In the genomic region with DNA sequence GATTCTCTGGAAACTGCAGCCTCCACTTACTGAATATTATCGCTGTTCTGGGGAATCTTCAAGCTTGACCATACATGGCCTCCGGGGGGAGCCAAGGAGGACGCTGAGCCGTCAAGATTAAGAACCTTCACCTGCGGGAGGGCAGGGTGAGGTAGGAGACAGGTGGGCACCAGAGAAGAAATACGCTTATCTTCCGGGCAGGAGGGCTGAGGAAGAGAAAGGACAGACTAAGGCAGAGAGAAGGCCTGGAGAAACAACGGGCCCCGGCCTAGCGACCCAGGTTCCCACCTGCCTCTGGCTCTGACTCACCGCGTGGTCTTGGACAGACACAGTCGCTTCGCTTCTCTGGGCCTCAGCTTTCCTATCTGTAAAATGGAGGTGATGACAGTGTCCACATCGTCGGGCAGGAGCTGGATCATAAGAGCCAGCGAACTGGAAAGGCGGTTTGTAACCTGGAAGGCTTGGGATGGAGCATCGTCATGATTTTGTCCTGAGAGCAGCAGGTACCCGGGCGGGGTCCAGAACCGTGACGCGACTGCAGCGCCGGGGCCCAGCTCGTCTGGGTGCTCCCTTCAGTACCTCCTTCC, we compare ENCODE assay signal across 8 cellular contexts. TPM values are rescaled to one million over a fixed set of nuclear protein-coding genes. Genes with fewer than 3 reads are reported as not detected.
DNase-seq lines count a peak whose midpoint lies in the region; ATAC-seq and TF ChIP-seq lines count a peak whose summit lies in the region.

No MANE protein-coding gene starts in this region.

- H3K9ac ChIP-seq in mucosa of rectum (ENCODE audit: low read depth in 1 of 2, low read length in 2 of 2) = peak overlapping the region; percentile 74 to 75

- peaks cover 31% of the 10 kb centered on the region for H3K4me1 Mint-ChIP-seq in activated B cell treated with CpG ODN at 0.5 μM for 24 hours

- H3K36me3 Mint-ChIP-seq in activated B cell treated with CpG ODN at 0.5 μM for 24 hours (ENCODE audit: low read depth) = peaks cover 67% of the 10 kb centered on the region

- H3K27me3 Mint-ChIP-seq in activated B cell treated with CpG ODN at 0.5 μM for 24 hours = no peaks in the 10 kb centered on the region

- H3K27me3 ChIP-seq in left ventricle myocardium inferior (ENCODE audit: low read depth) (no peaks in the 10 kb centered on the region), mucosa of rectum (ENCODE audit: control insufficient read depth in 2 of 2, insufficient read depth in 2 of 2, low read length in 2 of 2) (no peaks in the 10 kb centered on the region)

- no peaks in the 10 kb centered on the region for H3K9me3 Mint-ChIP-seq in activated B cell treated with CpG ODN at 0.5 μM for 24 hours

- POLR2A ChIA-PET in activated B cell treated with CpG ODN at 0.5 μM for 24 hours (lab: Charles Lee) = interaction anchor here (0.6 to 4.7 kb wide), 17 partner anchors 9 to 729 kb away, joined by 3 to 61 read pairs (median 4); partner anchors contain the start of genes DNAJB2, DNPEP, RNF25 and STK36

- DNase-seq in left ventricle myocardium inferior (no peak), cardiac septum (ENCODE audit: low spot score) (no peak), NB4 (ENCODE audit: low read depth) (peak; percentile 76), activated B cell treated with CpG ODN at 0.5 μM for 24 hours (peak; percentile 32), ecto neural progenitor cell (ENCODE audit: low spot score) (peak; percentile 64), substantia nigra (lab: John Stamatoyannopoulos, UW) (peak in 2 of 49 donors; percentile 5 to 11)

- no peak for TF ChIP-seq POLR2A in NB4 (IDR thresholded peaks at IDR 0.05; ENCODE audit: extremely low read depth, insufficient read length)

- H3K9me3 ChIP-seq in left ventricle myocardium inferior (replicated peaks) (no peaks in the 10 kb centered on the region), mucosa of rectum (ENCODE audit: control insufficient read depth in 2 of 2, low read length in 2 of 2) (no peaks in the 10 kb centered on the region)

- H3K4me3 ChIP-seq in left ventricle myocardium inferior = peak overlapping the region; percentile 98
- peak overlapping the region; percentile 87 for H3K4me3 ChIP-seq in NB4 (ENCODE audit: low read depth, low read length)
- H3K4me3 ChIP-seq in mucosa of rectum (ENCODE audit: low read length in 2 of 2) = peak overlapping the region; percentile 78 to 94

- ATAC-seq in HG02588 (IDR thresholded peaks at IDR 0.05; ENCODE audit: unreplicated experiment) = peak; percentile 31
- peak; percentile 29 for ATAC-seq in activated B cell treated with CpG ODN at 0.5 μM for 24 hours (ENCODE audit: low read depth)

- peak overlapping the region; percentile 99 for H3K4me3 Mint-ChIP-seq in activated B cell treated with CpG ODN at 0.5 μM for 24 hours

- intact Hi-C loops in left ventricle myocardium inferior (cut with micrococcal nuclease) = no loop called here
- intact Hi-C loops in cardiac septum (cut with DNase I) = loop anchor here (10.0 kb wide), 1 partner anchor 254 kb away; no protein-coding TSS in a partner anchor
- intact Hi-C loops in activated B cell treated with CpG ODN at 0.5 μM for 24 hours (cut with micrococcal nuclease) = loop anchor here (1.0 to 5.0 kb wide), 10 partner anchors 10 to 519 kb away; partner anchors contain the start of genes AAMP, CNOT9, CNPPD1 and PNKD

- H3K4me1 ChIP-seq in left ventricle myocardium inferior (peaks cover 63% of the 10 kb centered on the region), mucosa of rectum (ENCODE audit: control insufficient read depth in 2 of 2, insufficient read depth in 2 of 2, low read length in 2 of 2) (peaks cover 12 to 14% of the 10 kb centered on the region in 2 donors)

- H3K36me3 ChIP-seq in left ventricle myocardium inferior (peaks cover 56% of the 10 kb centered on the region), mucosa of rectum (ENCODE audit: control insufficient read depth in 2 of 2, insufficient read depth in 2 of 2, low read length in 2 of 2) (peaks cover 27 to 43% of the 10 kb centered on the region in 2 donors)

- H3K27ac Mint-ChIP-seq in activated B cell treated with CpG ODN at 0.5 μM for 24 hours = peak overlapping the region; percentile 93

- TF ChIP-seq CTCF in left ventricle myocardium inferior (IDR thresholded peaks at IDR 0.05; ENCODE audit: borderline replicate concordance) (no peak), NB4 (IDR thresholded peaks at IDR 0.05; ENCODE audit: low read depth, low read length) (peak; percentile 76), activated B cell treated with CpG ODN at 0.5 μM for 24 hours (IDR thresholded peaks at IDR 0.05) (no peak)

- CTCF ChIA-PET in activated B cell treated with CpG ODN at 0.5 μM for 24 hours (lab: Charles Lee) = interaction anchor here (1.0 to 3.1 kb wide), 10 partner anchors 9 to 252 kb away, joined by 3 to 27 read pairs (median 7); partner anchors contain the start of genes RNF25, STK36 and TTLL4

- H3K27ac ChIP-seq in left ventricle myocardium inferior (replicated peaks) = peak overlapping the region; percentile 89
- peak overlapping the region; percentile 71 to 75 for H3K27ac ChIP-seq in mucosa of rectum (ENCODE audit: low read depth in 2 of 2, low read length in 2 of 2)
- peak overlapping the region; percentile 68 for H3K27ac ChIP-seq in substantia nigra (ENCODE audit: low read depth, low read length, poor library complexity, severe bottlenecking)

RNA-seq across cellular contexts. Expression of gene ZNF142, which starts 0.7 kb away (rescaled TPM):
- total RNA-seq in left ventricle myocardium inferior (19.9 TPM), cardiac septum (21.3 TPM), activated B cell treated with CpG ODN at 0.5 μM for 24 hours (44.9 and 63.6 TPM in 2 replicates)

RNA-seq across cellular contexts. Expression of gene BCS1L, which starts 0.7 kb away (rescaled TPM):
- total RNA-seq in left ventricle myocardium inferior (48.6 TPM), cardiac septum (36.1 TPM), activated B cell treated with CpG ODN at 0.5 μM for 24 hours (66.9 and 75.1 TPM in 2 replicates)

RNA-seq across cellular contexts. Expression of gene RNF25, which starts 13.0 kb away (rescaled TPM):
- 14.7 TPM for total RNA-seq in left ventricle myocardium inferior
- 17.5 TPM for total RNA-seq in cardiac septum
- 29.7 and 35.1 TPM in 2 replicates for total RNA-seq in activated B cell treated with CpG ODN at 0.5 μM for 24 hours

RNA-seq across cellular contexts. Expression of gene STK36, which starts 13.1 kb away (rescaled TPM):
- 7.4 TPM for total RNA-seq in left ventricle myocardium inferior
- 9.0 TPM for total RNA-seq in cardiac septum
- total RNA-seq in activated B cell treated with CpG ODN at 0.5 μM for 24 hours = 24.2 and 29.2 TPM in 2 replicates

RNA-seq across cellular contexts. Expression of gene PLCD4, which starts 51.1 kb away (rescaled TPM):
- total RNA-seq in left ventricle myocardium inferior = 0.99 TPM
- total RNA-seq in cardiac septum = 0.67 TPM
- total RNA-seq in activated B cell treated with CpG ODN at 0.5 μM for 24 hours = 0.64 and 1.0 TPM in 2 replicates

Comparison
In these comparisons a context has a peak if more than half of its experiments do, and no peak if none do; other contexts are left out.
1. DNase-seq: peak in NB4 (single experiment), activated B cell treated with CpG ODN at 0.5 μM for 24 hours (single experiment) and ecto neural progenitor cell (single experiment); none in left ventricle myocardium inferior (single experiment) and cardiac septum (single experiment).
2. Peak in every context shown above with its lines, with median percentiles within 50 percentile points of each other: H3K27ac ChIP-seq and H3K4me3 ChIP-seq.